In the genomic region with DNA sequence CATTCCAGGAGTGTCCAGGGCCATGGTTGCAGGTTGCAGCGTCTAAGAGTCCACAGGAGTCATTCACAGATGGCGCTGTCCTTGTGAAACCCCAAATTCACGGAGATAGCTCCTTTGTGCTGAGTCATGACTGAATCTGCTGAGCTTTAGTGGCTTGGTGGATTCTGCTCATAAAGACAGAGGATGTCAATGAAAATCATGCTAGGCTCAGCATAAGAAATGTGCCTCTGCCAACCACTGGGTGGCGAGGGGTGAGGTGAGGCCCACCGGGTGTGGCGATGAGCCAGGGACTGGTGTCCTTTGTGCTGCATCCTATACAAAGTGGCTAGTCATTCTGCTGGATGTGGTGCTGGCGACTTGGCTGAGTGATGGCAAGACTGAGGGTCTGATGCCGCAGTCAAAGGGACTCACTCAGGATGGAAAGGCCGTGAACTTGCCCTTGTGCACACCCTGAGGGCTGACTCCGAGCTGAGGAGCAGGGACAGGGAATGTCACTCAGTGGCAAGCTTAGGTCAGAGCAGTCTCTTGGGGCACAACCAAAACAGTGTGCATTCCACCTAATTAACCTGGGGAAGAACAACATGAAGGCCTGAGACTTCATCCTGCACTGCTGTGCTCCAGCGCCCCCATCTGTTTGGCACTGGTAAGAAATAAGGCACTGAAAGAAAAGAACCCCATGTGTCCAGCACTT, we compare ENCODE assay signal across 8 cellular contexts.
DNase-seq lines count a peak whose midpoint lies in the region; ATAC-seq and TF ChIP-seq lines count a peak whose summit lies in the region.

No MANE protein-coding gene starts in this region.

- H3K36me3 ChIP-seq in upper lobe of right lung: no peaks in the 10 kb centered on the region

- in situ Hi-C loops in SK-MEL-5 (cut with HindIII; ENCODE audit: low pct_unique_long_range_greater_than_20kb, low sequenced_read_pairs): no loop called here

- ATAC-seq in HG02798 (IDR thresholded peaks at IDR 0.05; ENCODE audit: poor library complexity, unreplicated experiment) (peak; percentile 23), upper lobe of right lung (peak; percentile 44), HG03342 (IDR thresholded peaks at IDR 0.05; ENCODE audit: unreplicated experiment) (no peak)

- H3K9me3 ChIP-seq in upper lobe of right lung: no peaks in the 10 kb centered on the region

- no peaks in the 10 kb centered on the region for H3K4me1 ChIP-seq in upper lobe of right lung

- intact Hi-C loops in upper lobe of right lung (cut with DNase I): no loop called here

- DNase-seq in EL: peak; percentile 70
- DNase-seq in SK-MEL-5 (ENCODE audit: low read depth, low spot score): peak; percentile 76
- DNase-seq in glomerular visceral epithelial cell (ENCODE audit: extremely low spot score): peak; percentile 75
- no peak for DNase-seq in upper lobe of right lung
- no peak for DNase-seq in GM19238 (ENCODE audit: insufficient read length, low spot score)
- no peak for DNase-seq in occipital lobe (lab: John Stamatoyannopoulos, UW)

- TF ChIP-seq CTCF in upper lobe of right lung (IDR thresholded peaks at IDR 0.05): peak; percentile 17

- H3K27me3 ChIP-seq in upper lobe of right lung: no peaks in the 10 kb centered on the region

- no peak overlapping the region for H3K4me3 ChIP-seq in upper lobe of right lung

- H3K27ac ChIP-seq in upper lobe of right lung: no peak overlapping the region

Comparison
In these comparisons a context has a peak if more than half of its experiments do, and no peak if none do; other contexts are left out.
1. DNase-seq: peak in EL (single experiment), SK-MEL-5 (single experiment) and glomerular visceral epithelial cell (single experiment); none in upper lobe of right lung (single experiment), GM19238 (single experiment) and occipital lobe (single experiment).